Comparison of ENCODE assay signal across 8 cellular contexts in the genomic region with DNA sequence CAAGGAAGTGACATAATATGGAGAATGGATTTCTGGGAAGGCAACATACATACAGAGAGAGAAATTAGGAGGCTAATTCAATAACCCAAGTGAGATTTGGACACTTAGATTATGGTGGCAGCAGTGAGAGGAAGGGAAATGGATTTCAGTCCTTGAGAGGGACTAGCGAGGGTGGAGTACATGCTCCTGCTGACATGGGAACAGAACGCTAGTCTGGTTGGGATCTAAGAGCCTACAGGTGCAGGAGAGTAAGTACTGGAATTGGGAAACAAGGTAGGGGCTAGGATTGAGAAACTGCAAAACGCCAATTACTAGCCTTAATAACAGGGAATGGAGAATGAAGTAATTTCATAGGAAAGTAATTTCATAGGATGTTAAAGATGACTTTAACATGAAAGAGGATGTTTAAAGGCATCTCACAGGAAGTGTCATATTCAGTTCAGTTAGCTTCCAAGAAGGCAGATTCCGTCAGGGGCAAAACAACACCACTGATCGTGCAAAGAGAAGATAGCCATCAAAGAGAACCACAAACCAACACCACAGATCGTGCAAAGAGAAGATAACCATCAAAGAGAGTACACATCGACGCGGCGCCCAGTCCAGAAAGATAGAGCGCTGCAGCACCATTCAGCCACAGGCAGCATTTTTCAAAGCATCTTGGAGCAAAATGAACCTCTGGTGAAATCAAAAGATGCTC. TPM values are rescaled to one million over a fixed set of nuclear protein-coding genes. Genes with fewer than 3 reads are reported as not detected.
DNase-seq lines count a peak whose midpoint lies in the region; ATAC-seq and TF ChIP-seq lines count a peak whose summit lies in the region.

No MANE protein-coding gene starts in this region.

- H3K4me1 Mint-ChIP-seq in mesothelial cell of epicardium = no peaks in the 10 kb centered on the region

- DNase-seq in activated CD4-positive, alpha-beta T cell treated with anti-CD3 and anti-CD28 coated beads, Interleukin-2, amount 50 U/mL, for 1 hour = peak; percentile 61
- DNase-seq in effector CD8-positive, alpha-beta T cell (lab: John Stamatoyannopoulos, UW) = peak; percentile 27
- DNase-seq in stimulated activated CD8-positive, alpha-beta memory T cell treated with anti-CD3 and anti-CD28 coated beads, Interleukin-4, amount 100 ng/mL, for 48 hours = peak; percentile 74
- DNase-seq in SIG-M5 treated with dmso at 0.1 percent for 504 hours (lab: John Stamatoyannopoulos, UW; ENCODE audit: unreplicated experiment) (no peak), iPS-NIHi11 (ENCODE audit: low spot score) (no peak), mesothelial cell of epicardium (ENCODE audit: low spot score in 2 of 2, unreplicated experiment in 2 of 2) (no peak)

- H3K27me3 Mint-ChIP-seq in mesothelial cell of epicardium (ENCODE audit: low read depth) = no peaks in the 10 kb centered on the region

- ATAC-seq in HG03354 (IDR thresholded peaks at IDR 0.05; ENCODE audit: poor library complexity, severe bottlenecking, unreplicated experiment) (peak; percentile 68), GM18858 (IDR thresholded peaks at IDR 0.05; ENCODE audit: unreplicated experiment) (no peak)

- no peak overlapping the region for H3K4me3 Mint-ChIP-seq in mesothelial cell of epicardium

- H3K9me3 Mint-ChIP-seq in mesothelial cell of epicardium = no peaks in the 10 kb centered on the region

- no peak overlapping the region for H3K27ac Mint-ChIP-seq in mesothelial cell of epicardium

- peaks cover 3% of the 10 kb centered on the region for H3K36me3 Mint-ChIP-seq in mesothelial cell of epicardium

- no peak for TF ChIP-seq CTCF in mesothelial cell of epicardium (IDR thresholded peaks at IDR 0.05; ENCODE audit: unreplicated experiment)

RNA-seq across cellular contexts. Expression of gene CDKL4, which starts 27.1 kb away (rescaled TPM):
- total RNA-seq in mesothelial cell of epicardium = 0.60 to 1.5 TPM (median 1.0 TPM) in 3 replicates

Comparison
In these comparisons a context has a peak if more than half of its experiments do, and no peak if none do; other contexts are left out.
1. DNase-seq: peak in activated CD4-positive, alpha-beta T cell treated with anti-CD3 and anti-CD28 coated beads, Interleukin-2, amount 50 U/mL, for 1 hour (single experiment), effector CD8-positive, alpha-beta T cell (single experiment) and stimulated activated CD8-positive, alpha-beta memory T cell treated with anti-CD3 and anti-CD28 coated beads, Interleukin-4, amount 100 ng/mL, for 48 hours (single experiment); none in SIG-M5 treated with dmso at 0.1 percent for 504 hours (single experiment), iPS-NIHi11 (single experiment) and mesothelial cell of epicardium (0 of 2).